Comparison of ENCODE assay signal across 8 cellular contexts in the genomic region with DNA sequence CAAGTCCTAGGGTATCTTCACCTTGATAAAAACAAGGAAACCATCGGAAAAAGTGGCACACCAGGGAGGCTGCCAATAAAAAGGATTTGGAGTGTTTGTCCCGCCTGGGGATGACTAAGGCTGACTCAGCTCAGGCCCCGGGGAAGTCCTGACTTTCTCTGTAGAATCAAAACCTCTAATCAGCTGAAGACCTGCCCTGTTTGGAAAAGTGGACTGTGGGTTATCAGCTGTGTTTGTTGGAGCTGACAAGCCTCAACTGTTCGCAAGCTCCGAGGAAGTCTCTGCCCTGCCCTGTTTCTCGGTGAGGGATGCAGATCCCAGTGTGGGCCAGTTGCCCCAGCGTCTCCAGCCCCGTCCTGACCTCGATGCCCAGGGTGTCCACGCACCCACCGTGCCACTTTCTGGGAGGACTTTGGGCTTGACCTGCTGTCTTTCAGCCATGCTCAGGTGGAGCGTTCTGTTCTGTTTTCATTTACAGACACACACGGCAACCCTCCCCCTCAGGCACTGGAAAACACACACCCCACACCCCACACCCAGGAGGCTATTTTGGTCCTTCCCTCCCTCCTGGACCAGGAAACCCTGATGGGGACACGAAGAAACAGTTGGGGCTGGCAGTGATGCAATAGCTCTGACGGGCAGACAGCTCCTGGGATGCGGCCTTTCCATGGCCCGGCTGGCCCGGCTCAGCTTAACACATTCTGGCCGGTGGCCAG. TPM values are rescaled to one million over a fixed set of nuclear protein-coding genes. Genes with fewer than 3 reads are reported as not detected.
DNase-seq lines count a peak whose midpoint lies in the region; ATAC-seq, FAIRE-seq and TF ChIP-seq lines count a peak whose summit lies in the region.

No MANE protein-coding gene starts in this region.

- peak overlapping the region; percentile 24; the same call in 1 of the 2 replicates for H3K9ac ChIP-seq in HepG2 (ENCODE audit: insufficient read depth, low read depth, low read length)

- H3K9me3 Mint-ChIP-seq in MCF 10A (ENCODE audit: unreplicated experiment), result no peaks in the 10 kb centered on the region

- H3K36me3 Mint-ChIP-seq in MCF 10A (ENCODE audit: insufficient read depth, unreplicated experiment), result no peaks in the 10 kb centered on the region

- no peaks in the 10 kb centered on the region; a peak in 2 of 5 replicates for H3K36me3 ChIP-seq in HepG2 (replicated peaks in 1 of 2; ENCODE audit: control insufficient read depth in 1 of 2, insufficient read depth in 2 of 2, low read length in 2 of 2)

- POLR2A ChIA-PET in MCF 10A (lab: Yijun Ruan, JAX) (interaction anchor here (0.6 to 2.9 kb wide), 11 partner anchors 8 to 127 kb away, joined by 3 to 21 read pairs (median 3); partner anchors contain the start of genes RILP and SLC43A2), HepG2 (lab: Yijun Ruan, JAX) (interaction anchor here (0.7 to 1.6 kb wide), 8 partner anchors 8 to 126 kb away, joined by 3 to 10 read pairs (median 4); partner anchors contain the start of gene RILP)

- ATAC-seq in HepG2 (peak; percentile 86), GM18511 (IDR thresholded peaks at IDR 0.05; ENCODE audit: unreplicated experiment) (no peak), HG03354 (IDR thresholded peaks at IDR 0.05; ENCODE audit: poor library complexity, severe bottlenecking, unreplicated experiment) (no peak), GM21360 (IDR thresholded peaks at IDR 0.05; ENCODE audit: unreplicated experiment) (no peak), GM19351 (IDR thresholded peaks at IDR 0.05; ENCODE audit: unreplicated experiment) (no peak)

- under 1% methylated on average over 8 of the region's 19 CpGs for WGBS in HepG2 (ENCODE audit: low lambda C conversion rate)

- no peak for TF ChIP-seq RAD21 in HepG2 (CRISPR knock-in tag; IDR thresholded peaks at IDR 0.05)

- no peak for TF ChIP-seq POLR2A in HepG2 (IDR thresholded peaks at IDR 0.05; ENCODE audit: insufficient read depth in 1 of 2, low read depth in 2 of 2, low read length in 2 of 2)

- peak overlapping the region; percentile 52 for H3K4me3 Mint-ChIP-seq in MCF 10A (ENCODE audit: unreplicated experiment)

- H2AFZ ChIP-seq in HepG2 (ENCODE audit: low read length), result no peak overlapping the region

- TF ChIP-seq CTCF in MCF 10A (IDR thresholded peaks at IDR 0.05; ENCODE audit: unreplicated experiment) (no peak), HepG2 (CRISPR knock-in tag; IDR thresholded peaks at IDR 0.05) (no peak; the same call in 1 of the 2 replicates)

- H3K27me3 Mint-ChIP-seq in MCF 10A (ENCODE audit: insufficient read depth, unreplicated experiment), result no peaks in the 10 kb centered on the region

- TF ChIP-seq EP300 in HepG2 (IDR thresholded peaks at IDR 0.05; ENCODE audit: low read depth in 2 of 2, low read length in 2 of 2) (peak in 1 of 2 experiments; percentile 46; a peak in 2 of 4 replicates), HepG2 (CRISPR knock-in tag; IDR thresholded peaks at IDR 0.05; ENCODE audit: borderline replicate concordance) (no peak; the same call in 1 of the 2 replicates)

- CTCF ChIA-PET in MCF 10A (lab: Yijun Ruan, JAX), result interaction anchor here (0.6 to 0.9 kb wide), 6 partner anchors 11 to 941 kb away, joined by 3 to 4 read pairs (median 3); no protein-coding TSS in a partner anchor
- CTCF ChIA-PET in HepG2 (lab: Yijun Ruan, JAX; ENCODE audit: low intra/inter-chr PET ratio, low total read pairs), result no interaction called here

- DNase-seq in COLO829 (ENCODE audit: low spot score) (peak; percentile 94), HuH-7.5 (ENCODE audit: low spot score) (peak; percentile 81), MCF 10A (ENCODE audit: unreplicated experiment) (peak; percentile 94), HepG2 (ENCODE audit: low spot score) (peak; percentile 90)

- H4K20me1 ChIP-seq in HepG2 (ENCODE audit: insufficient read depth, low read length), result no peaks in the 10 kb centered on the region

- FAIRE-seq in HepG2 (lab: Jason Lieb, UNC), result peak; percentile 93

- H3K79me2 ChIP-seq in HepG2 (ENCODE audit: insufficient read depth, low read length), result no peaks in the 10 kb centered on the region

- H3K4me1 ChIP-seq in HepG2 (ENCODE audit: insufficient read depth, low read length), result peaks cover 81% of the 10 kb centered on the region

- in situ Hi-C loops in HepG2 (cut with HindIII; ENCODE audit: extremely low pct_ligation_motif_present, low pct_unique_long_range_greater_than_20kb), result no loop called here

- H3K27me3 ChIP-seq in HepG2 (ENCODE audit: control insufficient read depth in 1 of 2, insufficient read depth in 2 of 2, low read length in 2 of 2), result no peaks in the 10 kb centered on the region

- H3K27ac Mint-ChIP-seq in MCF 10A (ENCODE audit: low read depth, unreplicated experiment), result peak overlapping the region; percentile 64

- H3K27ac ChIP-seq in HepG2 (ENCODE audit: extremely low read length, insufficient read depth, low read length), result peak overlapping the region; percentile 59

- H3K4me1 Mint-ChIP-seq in MCF 10A (ENCODE audit: insufficient read depth, unreplicated experiment), result peaks cover 11% of the 10 kb centered on the region

- BruUV-seq in MCF 10A (replicated peaks; lab: Mats Ljungman, UMichigan) (no TSS peak), HepG2 (replicated peaks; lab: Mats Ljungman, UMichigan) (no TSS peak)

- H3K4me3 ChIP-seq in HepG2 (replicated peaks in 1 of 3; ENCODE audit: insufficient read depth in 1 of 3, low read depth in 2 of 3, low read length in 3 of 3), result peak overlapping the region in 1 of 3 experiments; percentile 38; a peak in 2 of 6 replicates

- H3K4me2 ChIP-seq in HepG2 (ENCODE audit: low read depth, low read length), result peak overlapping the region; percentile 81

- H3K9me3 ChIP-seq in HepG2 (ENCODE audit: low read length), result no peaks in the 10 kb centered on the region

- intact Hi-C loops in MCF 10A (cut with micrococcal nuclease) (loop anchor here (5.0 kb wide), 1 partner anchor 37 kb away; the partner anchor contains the start of gene SLC43A2), HepG2 (cut with micrococcal nuclease; ENCODE audit: unreplicated experiment) (loop anchor here (1.0 kb wide), 1 partner anchor 8 kb away; no protein-coding TSS in a partner anchor)

RNA-seq across cellular contexts. Expression of gene PITPNA, which starts 27.6 kb away (rescaled TPM):
- 79.6 and 99.8 TPM in 2 replicates for total RNA-seq in MCF 10A (2022)
- 14.3 and 15.5 TPM in 2 replicates for total RNA-seq in HepG2 (2016; rRNA removed; fragmentation: Illumina TruSeq; extraction: Trizol)
- 12.3 and 14.3 TPM in 2 replicates for total RNA-seq in HepG2 (2016; cell fraction: cytosol; rRNA removed; fragmentation: Illumina TruSeq; extraction: Trizol; ENCODE audit: low read depth)
- 14.3 and 15.2 TPM in 2 replicates for total RNA-seq in HepG2 (2016; cell fraction: insoluble cytoplasmic fraction; rRNA removed; fragmentation: Illumina TruSeq; extraction: Trizol)
- 10.2 and 12.2 TPM in 2 replicates for total RNA-seq in HepG2 (2016; cell fraction: membrane; rRNA removed; fragmentation: Illumina TruSeq; extraction: Trizol)
- total RNA-seq in HepG2 (2016; cell fraction: nucleus; rRNA removed; fragmentation: Illumina TruSeq; extraction: Trizol), result 7.5 and 8.0 TPM in 2 replicates
- polyA plus RNA-seq in HepG2 (2011; rRNA removed), result 20.7 and 23.7 TPM in 2 replicates
- polyA plus RNA-seq in HepG2 (2011; cell fraction: cytosol; rRNA removed), result 15.2 and 22.5 TPM in 2 replicates
- 21.9 and 25.0 TPM in 2 replicates for polyA plus RNA-seq in HepG2 (2011; cell fraction: nucleus; rRNA removed)
- 23.5 and 27.9 TPM in 2 replicates for polyA plus RNA-seq in HepG2 (2012)
- polyA plus RNA-seq in HepG2 (2016; cell fraction: cytosol; fragmentation: Illumina TruSeq; extraction: Trizol; ENCODE audit: low read depth), result 13.6 and 17.3 TPM in 2 replicates
- polyA plus RNA-seq in HepG2 (2016; cell fraction: insoluble cytoplasmic fraction; fragmentation: Illumina TruSeq; extraction: Trizol; ENCODE audit: low read depth), result 33.8 and 40.9 TPM in 2 replicates
- 21.2 and 22.5 TPM in 2 replicates for polyA plus RNA-seq in HepG2 (2016; cell fraction: membrane; fragmentation: Illumina TruSeq; extraction: Trizol; ENCODE audit: low read depth)
- polyA plus RNA-seq in HepG2 (2016; cell fraction: nucleus; fragmentation: Illumina TruSeq; extraction: Trizol; ENCODE audit: insufficient read depth, low read depth), result 37.8 and 46.2 TPM in 2 replicates
- polyA minus RNA-seq in HepG2 (2011; rRNA and poly(A)+ RNA removed; ENCODE audit: low replicate concordance), result 11.3 and 29.3 TPM in 2 replicates
- 7.8 and 9.6 TPM in 2 replicates for polyA minus RNA-seq in HepG2 (2011; cell fraction: cytosol; rRNA and poly(A)+ RNA removed)
- polyA minus RNA-seq in HepG2 (2011; cell fraction: nucleus; rRNA and poly(A)+ RNA removed), result 6.8 and 7.5 TPM in 2 replicates

RNA-seq across cellular contexts. Expression of gene SLC43A2, which starts 38.4 kb away (rescaled TPM):
- total RNA-seq in MCF 10A (2022) (3.1 and 5.6 TPM in 2 replicates), HepG2 (2016; rRNA removed; fragmentation: Illumina TruSeq; extraction: Trizol) (3.3 and 7.3 TPM in 2 replicates)
- 0.97 and 1.3 TPM in 2 replicates for total RNA-seq in HepG2 (2016; cell fraction: cytosol; rRNA removed; fragmentation: Illumina TruSeq; extraction: Trizol; ENCODE audit: low read depth)
- total RNA-seq in HepG2 (2016; cell fraction: insoluble cytoplasmic fraction; rRNA removed; fragmentation: Illumina TruSeq; extraction: Trizol), result 2.0 and 8.1 TPM in 2 replicates
- 4.2 and 4.8 TPM in 2 replicates for total RNA-seq in HepG2 (2016; cell fraction: membrane; rRNA removed; fragmentation: Illumina TruSeq; extraction: Trizol)
- total RNA-seq in HepG2 (2016; cell fraction: nucleus; rRNA removed; fragmentation: Illumina TruSeq; extraction: Trizol), result 6.5 and 9.2 TPM in 2 replicates
- polyA plus RNA-seq in HepG2 (2011; rRNA removed), result 20.0 and 26.7 TPM in 2 replicates
- 24.6 and 32.6 TPM in 2 replicates for polyA plus RNA-seq in HepG2 (2011; cell fraction: cytosol; rRNA removed)
- polyA plus RNA-seq in HepG2 (2011; cell fraction: nucleus; rRNA removed), result 23.0 and 27.0 TPM in 2 replicates
- polyA plus RNA-seq in HepG2 (2012), result 23.6 and 32.7 TPM in 2 replicates
- 1.1 and 1.6 TPM in 2 replicates for polyA plus RNA-seq in HepG2 (2016; cell fraction: cytosol; fragmentation: Illumina TruSeq; extraction: Trizol; ENCODE audit: low read depth)
- 3.0 and 4.3 TPM in 2 replicates for polyA plus RNA-seq in HepG2 (2016; cell fraction: insoluble cytoplasmic fraction; fragmentation: Illumina TruSeq; extraction: Trizol; ENCODE audit: low read depth)
- polyA plus RNA-seq in HepG2 (2016; cell fraction: membrane; fragmentation: Illumina TruSeq; extraction: Trizol; ENCODE audit: low read depth), result 2.7 and 2.9 TPM in 2 replicates
- polyA plus RNA-seq in HepG2 (2016; cell fraction: nucleus; fragmentation: Illumina TruSeq; extraction: Trizol; ENCODE audit: insufficient read depth, low read depth), result 12.1 and 13.4 TPM in 2 replicates
- 35.9 and 121 TPM in 2 replicates for polyA minus RNA-seq in HepG2 (2011; rRNA and poly(A)+ RNA removed; ENCODE audit: low replicate concordance)
- 22.7 and 26.1 TPM in 2 replicates for polyA minus RNA-seq in HepG2 (2011; cell fraction: cytosol; rRNA and poly(A)+ RNA removed)
- polyA minus RNA-seq in HepG2 (2011; cell fraction: nucleus; rRNA and poly(A)+ RNA removed), result 18.9 and 19.1 TPM in 2 replicates

RNA-seq across cellular contexts. Expression of gene SCARF1, which starts 55.3 kb away (rescaled TPM):
- 0.40 and 0.47 TPM in 2 replicates for total RNA-seq in MCF 10A (2022)
- total RNA-seq in HepG2 (2016; rRNA removed; fragmentation: Illumina TruSeq; extraction: Trizol), result 0.24 TPM in 1 of 2 replicates, not detected in the other
- total RNA-seq in HepG2 (2016; cell fraction: cytosol; rRNA removed; fragmentation: Illumina TruSeq; extraction: Trizol; ENCODE audit: low read depth), result 0.09 TPM in 1 of 2 replicates, not detected in the other
- total RNA-seq in HepG2 (2016; cell fraction: insoluble cytoplasmic fraction; rRNA removed; fragmentation: Illumina TruSeq; extraction: Trizol), result 0.04 TPM in 1 of 2 replicates, not detected in the other
- total RNA-seq in HepG2 (2016; cell fraction: membrane; rRNA removed; fragmentation: Illumina TruSeq; extraction: Trizol), result 0.07 and 0.09 TPM in 2 replicates
- total RNA-seq in HepG2 (2016; cell fraction: nucleus; rRNA removed; fragmentation: Illumina TruSeq; extraction: Trizol), result 0.16 and 0.34 TPM in 2 replicates
- 0.71 and 0.72 TPM in 2 replicates for polyA plus RNA-seq in HepG2 (2011; rRNA removed)
- polyA plus RNA-seq in HepG2 (2011; cell fraction: cytosol; rRNA removed), result 0.17 and 0.25 TPM in 2 replicates
- 7.1 and 9.1 TPM in 2 replicates for polyA plus RNA-seq in HepG2 (2011; cell fraction: nucleus; rRNA removed)
- 0.39 and 0.59 TPM in 2 replicates for polyA plus RNA-seq in HepG2 (2012)
- not detected in 2 replicates for polyA plus RNA-seq in HepG2 (2016; cell fraction: cytosol; fragmentation: Illumina TruSeq; extraction: Trizol; ENCODE audit: low read depth)
- polyA plus RNA-seq in HepG2 (2016; cell fraction: insoluble cytoplasmic fraction; fragmentation: Illumina TruSeq; extraction: Trizol; ENCODE audit: low read depth), result not detected in 2 replicates
- polyA plus RNA-seq in HepG2 (2016; cell fraction: membrane; fragmentation: Illumina TruSeq; extraction: Trizol; ENCODE audit: low read depth), result not detected in 2 replicates
- 0.44 and 0.51 TPM in 2 replicates for polyA plus RNA-seq in HepG2 (2016; cell fraction: nucleus; fragmentation: Illumina TruSeq; extraction: Trizol; ENCODE audit: insufficient read depth, low read depth)
- 0.23 and 0.68 TPM in 2 replicates for polyA minus RNA-seq in HepG2 (2011; rRNA and poly(A)+ RNA removed; ENCODE audit: low replicate concordance)
- not detected in 2 replicates for polyA minus RNA-seq in HepG2 (2011; cell fraction: cytosol; rRNA and poly(A)+ RNA removed)
- polyA minus RNA-seq in HepG2 (2011; cell fraction: nucleus; rRNA and poly(A)+ RNA removed), result 0.99 and 1.5 TPM in 2 replicates

RNA-seq across cellular contexts. Expression of gene RILP, which starts 59.5 kb away (rescaled TPM):
- 1.6 and 2.6 TPM in 2 replicates for total RNA-seq in MCF 10A (2022)
- total RNA-seq in HepG2 (2016; rRNA removed; fragmentation: Illumina TruSeq; extraction: Trizol), result 4.7 and 6.6 TPM in 2 replicates
- 19.7 and 24.4 TPM in 2 replicates for total RNA-seq in HepG2 (2016; cell fraction: cytosol; rRNA removed; fragmentation: Illumina TruSeq; extraction: Trizol; ENCODE audit: low read depth)
- total RNA-seq in HepG2 (2016; cell fraction: insoluble cytoplasmic fraction; rRNA removed; fragmentation: Illumina TruSeq; extraction: Trizol), result 5.0 and 7.1 TPM in 2 replicates
- 13.1 and 14.3 TPM in 2 replicates for total RNA-seq in HepG2 (2016; cell fraction: membrane; rRNA removed; fragmentation: Illumina TruSeq; extraction: Trizol)
- total RNA-seq in HepG2 (2016; cell fraction: nucleus; rRNA removed; fragmentation: Illumina TruSeq; extraction: Trizol), result 3.3 and 3.9 TPM in 2 replicates
- polyA plus RNA-seq in HepG2 (2011; rRNA removed), result 8.1 and 9.4 TPM in 2 replicates
- 4.3 and 6.7 TPM in 2 replicates for polyA plus RNA-seq in HepG2 (2011; cell fraction: cytosol; rRNA removed)
- 19.2 and 23.3 TPM in 2 replicates for polyA plus RNA-seq in HepG2 (2011; cell fraction: nucleus; rRNA removed)
- 4.5 and 5.2 TPM in 2 replicates for polyA plus RNA-seq in HepG2 (2012)
- polyA plus RNA-seq in HepG2 (2016; cell fraction: cytosol; fragmentation: Illumina TruSeq; extraction: Trizol; ENCODE audit: low read depth), result 24.9 and 29.6 TPM in 2 replicates
- polyA plus RNA-seq in HepG2 (2016; cell fraction: insoluble cytoplasmic fraction; fragmentation: Illumina TruSeq; extraction: Trizol; ENCODE audit: low read depth), result 3.9 and 6.6 TPM in 2 replicates
- polyA plus RNA-seq in HepG2 (2016; cell fraction: membrane; fragmentation: Illumina TruSeq; extraction: Trizol; ENCODE audit: low read depth), result 12.1 and 14.0 TPM in 2 replicates
- 6.7 and 7.6 TPM in 2 replicates for polyA plus RNA-seq in HepG2 (2016; cell fraction: nucleus; fragmentation: Illumina TruSeq; extraction: Trizol; ENCODE audit: insufficient read depth, low read depth)
- polyA minus RNA-seq in HepG2 (2011; rRNA and poly(A)+ RNA removed; ENCODE audit: low replicate concordance), result 5.6 and 7.3 TPM in 2 replicates
- 5.0 TPM in 2 replicates for polyA minus RNA-seq in HepG2 (2011; cell fraction: cytosol; rRNA and poly(A)+ RNA removed)
- 6.0 and 9.0 TPM in 2 replicates for polyA minus RNA-seq in HepG2 (2011; cell fraction: nucleus; rRNA and poly(A)+ RNA removed)
